20 cellular contexts compared by ENCODE assay signal in genomic region chr22:16609548-16610261, GRCh38. TPM values are rescaled to one million over a fixed set of nuclear protein-coding genes. Genes with fewer than 3 reads are reported as not detected.
DNase-seq lines count a peak whose midpoint lies in the region; ATAC-seq and TF ChIP-seq lines count a peak whose summit lies in the region.
"Had no signal": no experiment of that assay in that cellular context is flagged by ENCODE, and none has a peak within 500 bp of the region (broad histone marks: within the 10 kb centered on the region; RNA-seq: fewer than 3 reads in every experiment).

No MANE protein-coding gene starts in this region.

- no peak overlapping the region for H3K14ac ChIP-seq in trophoblast cell (ENCODE audit: low read length)

- H3K23ac ChIP-seq in trophoblast cell (ENCODE audit: low read length) = no peak overlapping the region

- H3K4me3 ChIP-seq in breast epithelium = peak overlapping the region; percentile 32 to 66 (median 54)
- H3K4me3 ChIP-seq in kidney epithelial cell (ENCODE audit: low read depth, low read length) = peak overlapping the region; percentile 37
- no peak overlapping the region for H3K4me3 ChIP-seq in OCI-LY7 (ENCODE audit: low read depth, low read length, poor library complexity, severe bottlenecking)
- H3K4me3 ChIP-seq in trophoblast cell (ENCODE audit: low read depth, low read length) = no peak overlapping the region
- H3K4me3 ChIP-seq: pancreas had no signal

- CTCF ChIA-PET in OCI-LY7 (lab: Charles Lee; ENCODE audit: unreplicated experiment) = no interaction called here

- no peak for ATAC-seq in stimulated activated naive CD8-positive, alpha-beta T cell treated with anti-CD3 and anti-CD28 coated beads, Interleukin-15, Interleukin-2, amounts not matched to agents 100 U/mL and 50 U/mL, for 24 hours
- no peak for ATAC-seq in HG03432 (IDR thresholded peaks at IDR 0.05; ENCODE audit: unreplicated experiment)
- ATAC-seq: left colon, WTC11 had no signal

- TF ChIP-seq CTCF in GM13977 (IDR thresholded peaks at IDR 0.05; ENCODE audit: extremely low read depth, insufficient read depth, missing control alignments) = no peak
- TF ChIP-seq CTCF in breast epithelium (IDR thresholded peaks at IDR 0.05) = no peak
- TF ChIP-seq CTCF in kidney epithelial cell (IDR thresholded peaks at IDR 0.05; ENCODE audit: insufficient read depth, low read length, poor library complexity, severe bottlenecking) = no peak
- no peak for TF ChIP-seq CTCF in OCI-LY7 (conservative IDR thresholded peaks at IDR 0.05; ENCODE audit: low read length)

- no peak overlapping the region for H2BK12ac ChIP-seq in trophoblast cell (ENCODE audit: low read length)

- H3K4ac ChIP-seq in trophoblast cell (ENCODE audit: low read depth, low read length) = no peak overlapping the region

- no peaks in the 10 kb centered on the region for H4K20me1 ChIP-seq in OCI-LY7 (ENCODE audit: insufficient read depth, low read length)

- H3K79me2 ChIP-seq in OCI-LY7 (ENCODE audit: insufficient read depth, low read depth, low read length) (no peaks in the 10 kb centered on the region), trophoblast cell (ENCODE audit: control insufficient read depth, insufficient read depth, low read length, poor library complexity) (no peaks in the 10 kb centered on the region)

- H4K91ac ChIP-seq in trophoblast cell (ENCODE audit: low read depth, low read length) = no peak overlapping the region

- in situ Hi-C loops in GM13977 (cut with MboI; ENCODE audit: low pct_unique_long_range_greater_than_20kb, low sequenced_read_pairs, unreplicated experiment) = no loop called here

- intact Hi-C loops in breast epithelium (cut with DNase I; ENCODE audit: low total_unique reads) = no loop called here
- intact Hi-C loops in OCI-LY7 (cut with micrococcal nuclease; ENCODE audit: unreplicated experiment) = no loop called here

- no peak overlapping the region for H2AK5ac ChIP-seq in trophoblast cell (ENCODE audit: low read length)

- no peak overlapping the region for H3K27ac ChIP-seq in breast epithelium
- H3K27ac ChIP-seq in OCI-LY7 (ENCODE audit: low read depth, low read length, poor library complexity, severe bottlenecking) = no peak overlapping the region
- H3K27ac ChIP-seq in trophoblast cell (ENCODE audit: low read depth, low read length) = no peak overlapping the region
- H3K27ac ChIP-seq: pancreas had no signal

- H3K4me1 ChIP-seq in breast epithelium (no peaks in the 10 kb centered on the region), OCI-LY7 (ENCODE audit: insufficient read depth, low read length, poor library complexity, severe bottlenecking) (no peaks in the 10 kb centered on the region), trophoblast cell (ENCODE audit: control insufficient read depth in 1 of 2, insufficient read depth in 2 of 2, low read length in 2 of 2) (no peaks in the 10 kb centered on the region)
- H3K4me1 ChIP-seq: pancreas had no signal

- WGBS in trophoblast cell (ENCODE audit: extremely low coverage, insufficient coverage, insufficient read length) = no CpG with 5 or more reads among the region's 77 CpGs

- no peaks in the 10 kb centered on the region for H3K79me1 ChIP-seq in trophoblast cell (ENCODE audit: low read length)

- H2BK120ac ChIP-seq in trophoblast cell (ENCODE audit: insufficient read depth, low read length, poor library complexity) = no peak overlapping the region

- H3K9ac ChIP-seq in trophoblast cell (ENCODE audit: low read length) = no peak overlapping the region

- H3K27me3 ChIP-seq in breast epithelium = no peaks in the 10 kb centered on the region
- H3K27me3 ChIP-seq in kidney epithelial cell (ENCODE audit: control insufficient read depth, insufficient read depth, low read length) = peaks cover 5% of the 10 kb centered on the region
- H3K27me3 ChIP-seq in trophoblast cell (ENCODE audit: insufficient read depth, low read length) = no peaks in the 10 kb centered on the region
- H3K27me3 ChIP-seq: pancreas had no signal

- H4K8ac ChIP-seq in trophoblast cell (ENCODE audit: low read depth, low read length) = no peak overlapping the region

- H3K9me3 ChIP-seq in breast epithelium (no peaks in the 10 kb centered on the region), OCI-LY7 (ENCODE audit: low read length) (no peaks in the 10 kb centered on the region), trophoblast cell (ENCODE audit: insufficient read depth, low read depth, low read length) (peaks cover 20% of the 10 kb centered on the region)
- H3K9me3 ChIP-seq: pancreas had no signal

- POLR2A ChIA-PET in OCI-LY7 (lab: Charles Lee) = no interaction called here

- H2BK5ac ChIP-seq in trophoblast cell (ENCODE audit: low read depth, low read length, poor library complexity) = no peak overlapping the region

- H3K4me2 ChIP-seq in OCI-LY7 (ENCODE audit: low read length) (no peak overlapping the region), trophoblast cell (ENCODE audit: low read length) (no peak overlapping the region)

- H3K36me3 ChIP-seq in breast epithelium (no peaks in the 10 kb centered on the region), kidney epithelial cell (ENCODE audit: control insufficient read depth, insufficient read depth, low read length) (no peaks in the 10 kb centered on the region), OCI-LY7 (ENCODE audit: insufficient read depth, low read length) (no peaks in the 10 kb centered on the region), trophoblast cell (ENCODE audit: control insufficient read depth in 1 of 2, insufficient read depth in 2 of 2, low read length in 2 of 2) (no peaks in the 10 kb centered on the region)
- H3K36me3 ChIP-seq: pancreas had no signal

- H2AFZ ChIP-seq in OCI-LY7 (ENCODE audit: low read length) (no peak overlapping the region), trophoblast cell (ENCODE audit: insufficient read depth, low read length, poor library complexity) (no peak overlapping the region)

- no peak for TF ChIP-seq POLR2A in breast epithelium (IDR thresholded peaks at IDR 0.05)

- H4K12ac ChIP-seq in trophoblast cell (ENCODE audit: low read depth, low read length) = no peak overlapping the region

- DNase-seq in GM13977 (ENCODE audit: low spot score) = peak; percentile 5
- DNase-seq in breast epithelium (ENCODE audit: low spot score in 2 of 2) = no peak
- DNase-seq in kidney epithelial cell (ENCODE audit: low read depth) = no peak
- DNase-seq in stimulated activated naive CD8-positive, alpha-beta T cell treated with anti-CD3 and anti-CD28 coated beads, Interleukin-15, Interleukin-2, amounts not matched to agents 100 U/mL and 50 U/mL, for 24 hours = peak; percentile 3
- no peak for DNase-seq in RKO (ENCODE audit: low spot score)
- no peak for DNase-seq in OCI-LY7 (ENCODE audit: low spot score)
- DNase-seq in trophoblast cell = no peak
- DNase-seq: COR-L47, hippocampal formation, left colon, NCI-H1436 treated with DMSO at 0.1 percent for 48 hours, NCI-H226, pancreas, T-helper 2 cell had no signal

- BruUV-seq in OCI-LY7 (replicated peaks; lab: Mats Ljungman, UMichigan) = no TSS peak

- H3K9me2 ChIP-seq in OCI-LY7 (ENCODE audit: insufficient read depth, low read length) = no peaks in the 10 kb centered on the region

- no peak overlapping the region for H3K18ac ChIP-seq in trophoblast cell (ENCODE audit: low read length)

RNA-seq across cellular contexts. Expression of gene CCT8L2, which starts 17.1 kb away (rescaled TPM):
- total RNA-seq in breast epithelium (not detected), kidney epithelial cell (not detected in 2 replicates), OCI-LY7 (2022) (not detected in 2 replicates)
- total RNA-seq in OCI-LY7 (2014; rRNA removed; shearing (Covaris generic)) = not detected in 2 replicates
- not detected in 2 replicates for polyA plus RNA-seq in trophoblast cell (2013)
- total RNA-seq: astrocyte, dermis microvascular lymphatic vessel endothelial cell, G401, HT1080, left colon, pancreas, WTC11 had no signal
- polyA plus RNA-seq: pancreas had no signal

Comparison
In these comparisons a context has a peak if more than half of its experiments do, and no peak if none do; other contexts are left out.
1. DNase-seq: peak in GM13977 (single experiment) and stimulated activated naive CD8-positive, alpha-beta T cell treated with anti-CD3 and anti-CD28 coated beads, Interleukin-15, Interleukin-2, amounts not matched to agents 100 U/mL and 50 U/mL, for 24 hours (single experiment); none in breast epithelium (0 of 2), kidney epithelial cell (single experiment), RKO (single experiment), OCI-LY7 (single experiment) and trophoblast cell (0 of 2).
2. H3K4me3 ChIP-seq: peak in breast epithelium (3 of 3) and kidney epithelial cell (single experiment); none in OCI-LY7 (single experiment) and trophoblast cell (single experiment).